ENCODE assay signal across 27 cellular contexts in genomic region chr17:74414510-74414909, GRCh38.
DNase-seq lines count a peak whose midpoint lies in the region; ATAC-seq and TF ChIP-seq lines count a peak whose summit lies in the region.
"Had no signal": no experiment of that assay in that cellular context is flagged by ENCODE, and none has a peak within 500 bp of the region (broad histone marks: within the 10 kb centered on the region; RNA-seq: fewer than 3 reads in every experiment).

No MANE protein-coding gene starts in this region.

- peak overlapping the region; percentile 23 for H3K4me2 ChIP-seq in OCI-LY3 (ENCODE audit: low read length)
- H3K4me2 ChIP-seq: GM23338 had no signal

- H3K9me3 Mint-ChIP-seq in nephron progenitor cell = peaks cover 6% of the 10 kb centered on the region
- H3K9me3 Mint-ChIP-seq: activated CD8-positive, alpha-beta T cell treated with anti-CD3 and anti-CD28 coated beads for 36 hours; activated naive CD4-positive, alpha-beta T cell treated with anti-CD3 and anti-CD28 coated beads for 36 hours; activated T-helper 1 cell treated with anti-CD3 and anti-CD28 coated beads, Interleukin-12 subunit alpha, Interleukin-12 subunit beta, Interleukin-2, Interleukin-4 antibody, amounts not matched to agents 30 ng/mL and 10 ng/mL and 1 ng/mL, durations not matched to agents 14 hours and 24 hours and 36 hours; central memory CD8-positive, alpha-beta T cell had no signal

- no peak overlapping the region for H3K4me3 Mint-ChIP-seq in nephron progenitor cell
- H3K4me3 Mint-ChIP-seq: activated CD8-positive, alpha-beta T cell treated with anti-CD3 and anti-CD28 coated beads for 36 hours; activated naive CD4-positive, alpha-beta T cell treated with anti-CD3 and anti-CD28 coated beads for 36 hours; activated T-helper 1 cell treated with anti-CD3 and anti-CD28 coated beads, Interleukin-12 subunit alpha, Interleukin-12 subunit beta, Interleukin-2, Interleukin-4 antibody, amounts not matched to agents 30 ng/mL and 10 ng/mL and 1 ng/mL, durations not matched to agents 14 hours and 24 hours and 36 hours; central memory CD8-positive, alpha-beta T cell; GM23338; mesothelial cell of epicardium had no signal

- no peaks in the 10 kb centered on the region for H4K20me1 ChIP-seq in OCI-LY3 (ENCODE audit: insufficient read depth, low read length)

- H3K36me3 ChIP-seq in OCI-LY3 (replicated peaks; ENCODE audit: low read depth, low read length) = no peaks in the 10 kb centered on the region
- H3K36me3 ChIP-seq: Peyer's patch had no signal

- H3K27ac ChIP-seq in OCI-LY3 (ENCODE audit: low read length) = peak overlapping the region; percentile 64
- H3K27ac ChIP-seq: body of pancreas, Peyer's patch had no signal

- peaks cover 5% of the 10 kb centered on the region for H3K36me3 Mint-ChIP-seq in nephron progenitor cell (ENCODE audit: low read depth)
- H3K36me3 Mint-ChIP-seq: mesothelial cell of epicardium had no signal

- H3K9ac ChIP-seq in OCI-LY3 (ENCODE audit: low read length) = no peak overlapping the region

- H2AFZ ChIP-seq in OCI-LY3 (ENCODE audit: low read depth, low read length) = peak overlapping the region; percentile 62
- H2AFZ ChIP-seq: GM23338 had no signal

- H3K4me3 ChIP-seq in OCI-LY3 (ENCODE audit: low read length) = no peak overlapping the region
- H3K4me3 ChIP-seq: body of pancreas, GM23338, Peyer's patch had no signal

- ATAC-seq in GM21423 (IDR thresholded peaks at IDR 0.05; ENCODE audit: unreplicated experiment) = no peak
- ATAC-seq: activated CD8-positive, alpha-beta T cell treated with anti-CD3 and anti-CD28 coated beads for 36 hours; body of pancreas; GM23338 had no signal

- H3K27ac Mint-ChIP-seq in nephron progenitor cell = peak overlapping the region; percentile 55
- H3K27ac Mint-ChIP-seq: activated CD8-positive, alpha-beta T cell treated with anti-CD3 and anti-CD28 coated beads for 36 hours; activated naive CD4-positive, alpha-beta T cell treated with anti-CD3 and anti-CD28 coated beads for 36 hours; activated T-helper 1 cell treated with anti-CD3 and anti-CD28 coated beads, Interleukin-12 subunit alpha, Interleukin-12 subunit beta, Interleukin-2, Interleukin-4 antibody, amounts not matched to agents 30 ng/mL and 10 ng/mL and 1 ng/mL, durations not matched to agents 14 hours and 24 hours and 36 hours; GM23338; mesothelial cell of epicardium had no signal

- H3K27me3 Mint-ChIP-seq in nephron progenitor cell (ENCODE audit: low read depth, poor library complexity) = peaks cover 7% of the 10 kb centered on the region

- peaks cover 24% of the 10 kb centered on the region for H3K4me1 ChIP-seq in OCI-LY3 (ENCODE audit: low read length)

- no peaks in the 10 kb centered on the region for H3K27me3 ChIP-seq in OCI-LY3 (ENCODE audit: low read depth, low read length)
- H3K27me3 ChIP-seq: body of pancreas, Peyer's patch had no signal

- H3K4me1 Mint-ChIP-seq in nephron progenitor cell = peaks cover 23% of the 10 kb centered on the region
- H3K4me1 Mint-ChIP-seq: central memory CD8-positive, alpha-beta T cell had no signal

- no peaks in the 10 kb centered on the region for H3K79me2 ChIP-seq in OCI-LY3 (ENCODE audit: low read length)

- no peaks in the 10 kb centered on the region for H3K9me3 ChIP-seq in OCI-LY3 (ENCODE audit: insufficient read depth, low read length)
- H3K9me3 ChIP-seq: body of pancreas, Peyer's patch had no signal

- no peak for TF ChIP-seq CTCF in OCI-LY3 (IDR thresholded peaks at IDR 0.05; ENCODE audit: low read depth, low read length)
- no peak for TF ChIP-seq CTCF in nephron progenitor cell (IDR thresholded peaks at IDR 0.05)

- DNase-seq in NOMO-1 treated with DMSO at 0.1 percent for 48 hours (lab: John Stamatoyannopoulos, UW; ENCODE audit: unreplicated experiment) (peak; percentile 20), NOMO-1 treated with dmso at 0.1 percent for 144 hours (lab: John Stamatoyannopoulos, UW; ENCODE audit: unreplicated experiment) (no peak), nephron progenitor cell (no peak), NCI-H446 treated with DMSO at 0.1 percent for 48 hours (lab: John Stamatoyannopoulos, UW) (no peak)
- DNase-seq: 8988T; activated CD4-positive, alpha-beta T cell treated with anti-CD3 and anti-CD28 coated beads for 1 hour; activated CD8-positive, alpha-beta memory T cell treated with anti-CD3 and anti-CD28 coated beads, Interleukin-2, amount 50 U/mL, for 48 hours; activated CD8-positive, alpha-beta T cell treated with anti-CD3 and anti-CD28 coated beads for 36 hours; activated naive CD4-positive, alpha-beta T cell treated with anti-CD3 and anti-CD28 coated beads for 36 hours; body of pancreas; C1 segment of cervical spinal cord; DMS79 treated with DMSO at 0.1 percent for 48 hours; GDM1; glutamatergic neuron; NCI-H2029; NCI-H526; NK-92 treated with Interleukin-12 subunit alpha and Interleukin-12 subunit beta, amount 100 ng/mL, for 24 hours; Peyer's patch; SHP77 treated with DMSO at 0.1 percent for 48 hours; small intestine; stimulated activated naive CD4-positive, alpha-beta T cell had no signal
